17 cellular contexts compared by ENCODE assay signal in the genomic region with DNA sequence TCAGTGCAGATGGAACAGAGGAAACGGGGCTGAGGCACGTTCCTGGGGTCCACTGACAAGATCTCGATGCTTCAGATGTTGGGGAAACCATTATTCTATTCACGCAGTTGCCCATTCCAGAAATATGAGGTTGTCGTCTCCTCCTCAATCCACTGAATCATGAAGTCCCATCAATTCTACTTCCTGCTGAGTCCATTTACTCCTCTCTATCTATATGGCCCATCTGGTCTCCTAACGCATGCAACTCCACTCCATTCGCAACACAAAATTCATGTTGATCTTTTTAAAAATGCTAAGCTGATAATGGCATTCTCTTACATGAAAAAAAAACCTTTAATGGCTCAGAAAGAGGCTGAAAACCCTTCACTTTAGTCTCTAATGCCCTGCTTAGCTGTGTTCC.
"Had no signal": no experiment of that assay in that cellular context is flagged by ENCODE, and none has a peak within 500 bp of the region (broad histone marks: within the 10 kb centered on the region; RNA-seq: fewer than 3 reads in every experiment).

No MANE protein-coding gene starts in this region.

- ATAC-seq: activated CD4-positive, alpha-beta T cell treated with anti-CD3 and anti-CD28 coated beads for 36 hours; natural killer cell treated with Interleukin-12 subunit alpha and Interleukin-12 subunit beta and Interleukin-15 and Interleukin-18, amount 100 ng/mL, for 72 hours; stimulated activated naive B cell treated with anti-CD40 and anti-IgM and Interleukin-4, amounts not matched to agents 10 μg/mL and 1 μg/mL and 100 μg/mL, for 72 hours had no signal

- H3K27me3 ChIP-seq: right atrium auricular region, tibial artery had no signal

- DNase-seq: activated CD4-positive, alpha-beta T cell treated with anti-CD3 and anti-CD28 coated beads for 36 hours; amygdala; central memory CD4-positive, alpha-beta T cell; effector CD4-positive, alpha-beta T cell; foreskin fibroblast; hippocampal formation; kidney; left ventricle myocardium inferior; stimulated activated CD4-positive, alpha-beta T cell treated with anti-CD3 and anti-CD28 coated beads, Interleukin-2, amount 100 ng/mL, for 48 hours; stimulated activated naive B cell treated with anti-CD40 and anti-IgM and Interleukin-4, amounts not matched to agents 10 μg/mL and 1 μg/mL and 100 μg/mL, for 72 hours; tibial artery had no signal

- H3K36me3 ChIP-seq: left ventricle myocardium inferior, right atrium auricular region, tibial artery had no signal

- H3K9me3 ChIP-seq: left ventricle myocardium inferior, right atrium auricular region, tibial artery had no signal

- H3K4me3 Mint-ChIP-seq: activated CD4-positive, alpha-beta T cell treated with anti-CD3 and anti-CD28 coated beads for 36 hours; brain; natural killer cell treated with Interleukin-12 subunit alpha and Interleukin-12 subunit beta and Interleukin-15 and Interleukin-18, amount 100 ng/mL, for 72 hours; stimulated activated naive B cell treated with anti-CD40 and anti-IgM and Interleukin-4, amounts not matched to agents 10 μg/mL and 1 μg/mL and 100 μg/mL, for 72 hours had no signal

- H3K9me3 Mint-ChIP-seq: activated naive CD4-positive, alpha-beta T cell treated with anti-CD3 and anti-CD28 coated beads, Interleukin-2, amount 50 U/mL, for 24 hours; natural killer cell treated with Interleukin-12 subunit alpha and Interleukin-12 subunit beta and Interleukin-15 and Interleukin-18, amount 100 ng/mL, for 72 hours; stimulated activated naive B cell treated with anti-CD40 and anti-IgM and Interleukin-4, amounts not matched to agents 10 μg/mL and 1 μg/mL and 100 μg/mL, for 72 hours had no signal

- H3K27ac ChIP-seq: coronary artery, left ventricle myocardium inferior, right atrium auricular region, tibial artery had no signal

- H3K4me3 ChIP-seq: coronary artery, left ventricle myocardium inferior, right atrium auricular region, tibial artery had no signal

- H3K27ac Mint-ChIP-seq: activated CD4-positive, alpha-beta T cell treated with anti-CD3 and anti-CD28 coated beads for 36 hours; activated naive CD4-positive, alpha-beta T cell treated with anti-CD3 and anti-CD28 coated beads, Interleukin-2, amount 50 U/mL, for 24 hours; brain; progenitor cell of endocrine pancreas; stimulated activated naive B cell treated with anti-CD40 and anti-IgM and Interleukin-4, amounts not matched to agents 10 μg/mL and 1 μg/mL and 100 μg/mL, for 72 hours had no signal

- H3K27me3 Mint-ChIP-seq: activated CD4-positive, alpha-beta T cell treated with anti-CD3 and anti-CD28 coated beads for 36 hours; activated naive CD4-positive, alpha-beta T cell treated with anti-CD3 and anti-CD28 coated beads, Interleukin-2, amount 50 U/mL, for 24 hours; brain; natural killer cell treated with Interleukin-12 subunit alpha and Interleukin-12 subunit beta and Interleukin-15 and Interleukin-18, amount 100 ng/mL, for 72 hours; stimulated activated naive B cell treated with anti-CD40 and anti-IgM and Interleukin-4, amounts not matched to agents 10 μg/mL and 1 μg/mL and 100 μg/mL, for 72 hours had no signal

- H3K36me3 Mint-ChIP-seq: brain had no signal
